Comparison of ENCODE assay signal across 12 cellular contexts in genomic region chr7:47670738-47671137, GRCh38.
A peak's percentile ranks its signal among the peaks of the same experiment; 100 is the strongest.
DNase-seq lines count a peak whose midpoint lies in the region; ATAC-seq, FAIRE-seq and TF ChIP-seq lines count a peak whose summit lies in the region.
"Had no signal": no experiment of that assay in that cellular context is flagged by ENCODE, and none has a peak within 500 bp of the region (broad histone marks: within the 10 kb centered on the region; RNA-seq: fewer than 3 reads in every experiment).

No MANE protein-coding gene starts in this region.

- intact Hi-C loops in GM12878 (cut with micrococcal nuclease; ENCODE audit: unreplicated experiment): no loop called here
- intact Hi-C loops in colonic mucosa (cut with DNase I): no loop called here

- ATAC-seq in GM18498 (IDR thresholded peaks at IDR 0.05; ENCODE audit: unreplicated experiment) (peak; percentile 88), HG03108 (IDR thresholded peaks at IDR 0.05; ENCODE audit: unreplicated experiment) (peak; percentile 72), GM12878 (peak; percentile 69)
- ATAC-seq: body of pancreas had no signal

- H3K9ac ChIP-seq in GM12878 (ENCODE audit: control insufficient read depth, insufficient read depth, low read length) (no peak overlapping the region; the same call in 1 of the 2 replicates), colonic mucosa (ENCODE audit: low read depth in 2 of 2, low read length in 2 of 2) (no peak overlapping the region)

- DNase-seq in GM20000 (ENCODE audit: low spot score): peak; percentile 70
- DNase-seq in GM12878 (ENCODE audit: low read depth, low spot score): peak; percentile 85
- no peak for DNase-seq in iPS-NIHi11 (ENCODE audit: low spot score)
- no peak for DNase-seq in colonic mucosa
- DNase-seq in NCI-H2196 (lab: John Stamatoyannopoulos, UW; ENCODE audit: unreplicated experiment): no peak
- no peak for DNase-seq in NCI-H1092 treated with DMSO at 0.1 percent for 48 hours (lab: John Stamatoyannopoulos, UW)
- DNase-seq: hippocampal formation, MG63, retina had no signal

- H3K79me2 ChIP-seq in GM12878 (ENCODE audit: control insufficient read depth, insufficient read depth, low read length): no peaks in the 10 kb centered on the region

- H3K4me1 ChIP-seq in GM12878 (ENCODE audit: control insufficient read depth, insufficient read depth, low read length): peaks cover 36% of the 10 kb centered on the region
- H3K4me1 ChIP-seq in colonic mucosa: no peaks in the 10 kb centered on the region
- H3K4me1 ChIP-seq: body of pancreas had no signal

- no peaks in the 10 kb centered on the region for H4K20me1 ChIP-seq in GM12878 (ENCODE audit: control insufficient read depth, insufficient read depth)

- no TSS peak for BruUV-seq in GM12878 (replicated peaks; lab: Mats Ljungman, UMichigan)

- no peak for TF ChIP-seq EP300 in GM12878 (IDR thresholded peaks at IDR 0.05; ENCODE audit: borderline replicate concordance in 1 of 2, control insufficient read depth in 1 of 2, low read depth in 2 of 2, low read length in 2 of 2)

- H3K27ac ChIP-seq in GM12878 (ENCODE audit: control insufficient read depth, insufficient read depth) (peak overlapping the region; percentile 73), colonic mucosa (no peak overlapping the region)

- no peaks in the 10 kb centered on the region for H3K27me3 ChIP-seq in GM12878 (replicated peaks in 1 of 2; ENCODE audit: control insufficient read depth in 2 of 2, insufficient read depth in 2 of 2, low read length in 1 of 2)
- H3K27me3 ChIP-seq in colonic mucosa: no peaks in the 10 kb centered on the region
- H3K27me3 ChIP-seq: body of pancreas, MG63 had no signal

- peak overlapping the region; percentile 59 for H2AFZ ChIP-seq in GM12878 (ENCODE audit: control insufficient read depth, low read depth, low read length)

- TF ChIP-seq RAD21 in GM12878 (IDR thresholded peaks at IDR 0.05; ENCODE audit: insufficient read depth, low read depth, low read length): no peak

- POLR2A ChIA-PET in GM12878 (lab: Charles Lee): interaction anchor here (0.6 kb wide), 1 partner anchor 417 kb away, joined by 9 read pairs; no protein-coding TSS in a partner anchor

- TF ChIP-seq CTCF in GM20000 (IDR thresholded peaks at IDR 0.05; ENCODE audit: extremely low read depth, missing control alignments) (no peak), GM12878 (IDR thresholded peaks at IDR 0.05 in 2 of 3, conservative IDR thresholded peaks at IDR 0.05 in 1 of 3; ENCODE audit: control insufficient read depth in 2 of 3, extremely low read depth in 1 of 3, insufficient read depth in 1 of 3, low read depth in 3 of 3, low read length in 3 of 3) (no peak), colonic mucosa (IDR thresholded peaks at IDR 0.05) (no peak)

- H3K9me3 ChIP-seq in GM12878 (replicated peaks; ENCODE audit: control insufficient read depth, insufficient read depth, low read length) (no peaks in the 10 kb centered on the region), colonic mucosa (no peaks in the 10 kb centered on the region)
- H3K9me3 ChIP-seq: body of pancreas, MG63 had no signal

- peak; percentile 58 for TF ChIP-seq POLR2A in GM12878 (IDR thresholded peaks at IDR 0.05; ENCODE audit: low read depth, low read length)

- CTCF ChIA-PET in GM12878 (lab: Yijun Ruan, JAX): no interaction called here

- WGBS in GM12878 (ENCODE audit: insufficient coverage, insufficient replicate concordance, low lambda C conversion rate, missing lambda C conversion rate): under 1% methylated on average over 6 of the region's 6 CpGs

- in situ Hi-C loops in GM12878 (cut with MboI): no loop called here

- H3K4me3 ChIP-seq in GM12878 (no peak overlapping the region), colonic mucosa (no peak overlapping the region)
- H3K4me3 ChIP-seq: body of pancreas, MG63 had no signal

- RAD21 ChIA-PET in GM12878 (lab: Charles Lee; ENCODE audit: unreplicated experiment): interaction anchor here (0.7 kb wide), 1 partner anchor 1539 kb away, joined by 3 read pairs; no protein-coding TSS in a partner anchor

- H3K36me3 ChIP-seq in GM12878 (ENCODE audit: control insufficient read depth in 2 of 2, insufficient read depth in 2 of 2, low read length in 1 of 2) (no peaks in the 10 kb centered on the region), colonic mucosa (no peaks in the 10 kb centered on the region)
- H3K36me3 ChIP-seq: MG63 had no signal

- SMC1A ChIA-PET in GM12878 (lab: Charles Lee; ENCODE audit: uncharacterized antibody, unreplicated experiment): no interaction called here

- peak overlapping the region; percentile 73 for H3K4me2 ChIP-seq in GM12878 (ENCODE audit: control insufficient read depth, insufficient read depth)

- peak; percentile 97 for FAIRE-seq in GM12878 (lab: Jason Lieb, UNC)

TF ChIP-seq in GM12878, 131 proteins besides CTCF, POLR2A, EP300 and RAD21 (continues in another document):
- TF ChIP-seq, protein P1, sequence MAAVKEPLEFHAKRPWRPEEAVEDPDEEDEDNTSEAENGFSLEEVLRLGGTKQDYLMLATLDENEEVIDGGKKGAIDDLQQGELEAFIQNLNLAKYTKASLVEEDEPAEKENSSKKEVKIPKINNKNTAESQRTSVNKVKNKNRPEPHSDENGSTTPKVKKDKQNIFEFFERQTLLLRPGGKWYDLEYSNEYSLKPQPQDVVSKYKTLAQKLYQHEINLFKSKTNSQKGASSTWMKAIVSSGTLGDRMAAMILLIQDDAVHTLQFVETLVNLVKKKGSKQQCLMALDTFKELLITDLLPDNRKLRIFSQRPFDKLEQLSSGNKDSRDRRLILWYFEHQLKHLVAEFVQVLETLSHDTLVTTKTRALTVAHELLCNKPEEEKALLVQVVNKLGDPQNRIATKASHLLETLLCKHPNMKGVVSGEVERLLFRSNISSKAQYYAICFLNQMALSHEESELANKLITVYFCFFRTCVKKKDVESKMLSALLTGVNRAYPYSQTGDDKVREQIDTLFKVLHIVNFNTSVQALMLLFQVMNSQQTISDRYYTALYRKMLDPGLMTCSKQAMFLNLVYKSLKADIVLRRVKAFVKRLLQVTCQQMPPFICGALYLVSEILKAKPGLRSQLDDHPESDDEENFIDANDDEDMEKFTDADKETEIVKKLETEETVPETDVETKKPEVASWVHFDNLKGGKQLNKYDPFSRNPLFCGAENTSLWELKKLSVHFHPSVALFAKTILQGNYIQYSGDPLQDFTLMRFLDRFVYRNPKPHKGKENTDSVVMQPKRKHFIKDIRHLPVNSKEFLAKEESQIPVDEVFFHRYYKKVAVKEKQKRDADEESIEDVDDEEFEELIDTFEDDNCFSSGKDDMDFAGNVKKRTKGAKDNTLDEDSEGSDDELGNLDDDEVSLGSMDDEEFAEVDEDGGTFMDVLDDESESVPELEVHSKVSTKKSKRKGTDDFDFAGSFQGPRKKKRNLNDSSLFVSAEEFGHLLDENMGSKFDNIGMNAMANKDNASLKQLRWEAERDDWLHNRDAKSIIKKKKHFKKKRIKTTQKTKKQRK (IDR thresholded peaks at IDR 0.05; ENCODE audit: low read depth, low read length): no peak
- TF ChIP-seq CREM (IDR thresholded peaks at IDR 0.05; ENCODE audit: low read depth): 0 out of 2 replicates have a peak, but pooled peaks have one; percentile 18
- TF ChIP-seq YBX1 (IDR thresholded peaks at IDR 0.05): no peak
- peak; percentile 56; the same call in 1 of the 2 replicates for TF ChIP-seq SPI1 (IDR thresholded peaks at IDR 0.05; ENCODE audit: borderline replicate concordance, insufficient read depth, low read depth, low read length)
- TF ChIP-seq TCF12 (IDR thresholded peaks at IDR 0.05; ENCODE audit: low read depth, low read length): peak; percentile 92
- TF ChIP-seq TCF3 (IDR thresholded peaks at IDR 0.05; ENCODE audit: borderline replicate concordance, insufficient read depth, low read depth, low read length): peak; percentile 95
- TF ChIP-seq, protein P2, sequence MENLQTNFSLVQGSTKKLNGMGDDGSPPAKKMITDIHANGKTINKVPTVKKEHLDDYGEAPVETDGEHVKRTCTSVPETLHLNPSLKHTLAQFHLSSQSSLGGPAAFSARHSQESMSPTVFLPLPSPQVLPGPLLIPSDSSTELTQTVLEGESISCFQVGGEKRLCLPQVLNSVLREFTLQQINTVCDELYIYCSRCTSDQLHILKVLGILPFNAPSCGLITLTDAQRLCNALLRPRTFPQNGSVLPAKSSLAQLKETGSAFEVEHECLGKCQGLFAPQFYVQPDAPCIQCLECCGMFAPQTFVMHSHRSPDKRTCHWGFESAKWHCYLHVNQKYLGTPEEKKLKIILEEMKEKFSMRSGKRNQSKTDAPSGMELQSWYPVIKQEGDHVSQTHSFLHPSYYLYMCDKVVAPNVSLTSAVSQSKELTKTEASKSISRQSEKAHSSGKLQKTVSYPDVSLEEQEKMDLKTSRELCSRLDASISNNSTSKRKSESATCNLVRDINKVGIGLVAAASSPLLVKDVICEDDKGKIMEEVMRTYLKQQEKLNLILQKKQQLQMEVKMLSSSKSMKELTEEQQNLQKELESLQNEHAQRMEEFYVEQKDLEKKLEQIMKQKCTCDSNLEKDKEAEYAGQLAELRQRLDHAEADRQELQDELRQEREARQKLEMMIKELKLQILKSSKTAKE (IDR thresholded peaks at IDR 0.05; ENCODE audit: low read depth, poor library complexity, severe bottlenecking): no peak
- TF ChIP-seq NFIC (IDR thresholded peaks at IDR 0.05; ENCODE audit: low read depth, low read length): 0 out of 2 replicates have a peak, but pooled peaks have one; percentile 24
- TF ChIP-seq, protein P3, sequence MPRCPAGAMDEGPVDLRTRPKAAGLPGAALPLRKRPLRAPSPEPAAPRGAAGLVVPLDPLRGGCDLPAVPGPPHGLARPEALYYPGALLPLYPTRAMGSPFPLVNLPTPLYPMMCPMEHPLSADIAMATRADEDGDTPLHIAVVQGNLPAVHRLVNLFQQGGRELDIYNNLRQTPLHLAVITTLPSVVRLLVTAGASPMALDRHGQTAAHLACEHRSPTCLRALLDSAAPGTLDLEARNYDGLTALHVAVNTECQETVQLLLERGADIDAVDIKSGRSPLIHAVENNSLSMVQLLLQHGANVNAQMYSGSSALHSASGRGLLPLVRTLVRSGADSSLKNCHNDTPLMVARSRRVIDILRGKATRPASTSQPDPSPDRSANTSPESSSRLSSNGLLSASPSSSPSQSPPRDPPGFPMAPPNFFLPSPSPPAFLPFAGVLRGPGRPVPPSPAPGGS (IDR thresholded peaks at IDR 0.05; ENCODE audit: borderline replicate concordance, insufficient read depth, low read depth, low read length, poor library complexity, severe bottlenecking): no peak
- TF ChIP-seq CBX5 (IDR thresholded peaks at IDR 0.05; ENCODE audit: low read depth): peak; percentile 86
- TF ChIP-seq ESRRA (IDR thresholded peaks at IDR 0.05; ENCODE audit: low read length): peak; percentile 81; the same call in 1 of the 2 replicates
- peak in 1 of 2 experiments; percentile 68; a peak in 1 of 4 replicates for TF ChIP-seq SRF (IDR thresholded peaks at IDR 0.05; ENCODE audit: low read depth in 2 of 2, low read length in 2 of 2)
- no peak for TF ChIP-seq FOXK2 (IDR thresholded peaks at IDR 0.05)
- peak; percentile 98 for TF ChIP-seq POU2F2 (IDR thresholded peaks at IDR 0.05; ENCODE audit: borderline replicate concordance, low read depth, low read length)
- 0 out of 4 replicates have a peak, but pooled peaks of 1 of the 2 experiments have one; percentile 17 for TF ChIP-seq ETV6 (conservative IDR thresholded peaks at IDR 0.05 in 1 of 2, IDR thresholded peaks at IDR 0.05 in 1 of 2; ENCODE audit: borderline replicate concordance in 1 of 2, low read depth in 1 of 2)

Comparison
In these comparisons a context has a peak if more than half of its experiments do, and no peak if none do; other contexts are left out.
1. DNase-seq: peak in GM20000 (single experiment) and GM12878 (single experiment); none in iPS-NIHi11 (single experiment), colonic mucosa (single experiment), NCI-H2196 (single experiment) and NCI-H1092 treated with DMSO at 0.1 percent for 48 hours (single experiment).
2. Peak in every context shown above with its lines, with median percentiles within 50 percentile points of each other: ATAC-seq.